Comparison of ENCODE assay signal across 20 cellular contexts in the genomic region with DNA sequence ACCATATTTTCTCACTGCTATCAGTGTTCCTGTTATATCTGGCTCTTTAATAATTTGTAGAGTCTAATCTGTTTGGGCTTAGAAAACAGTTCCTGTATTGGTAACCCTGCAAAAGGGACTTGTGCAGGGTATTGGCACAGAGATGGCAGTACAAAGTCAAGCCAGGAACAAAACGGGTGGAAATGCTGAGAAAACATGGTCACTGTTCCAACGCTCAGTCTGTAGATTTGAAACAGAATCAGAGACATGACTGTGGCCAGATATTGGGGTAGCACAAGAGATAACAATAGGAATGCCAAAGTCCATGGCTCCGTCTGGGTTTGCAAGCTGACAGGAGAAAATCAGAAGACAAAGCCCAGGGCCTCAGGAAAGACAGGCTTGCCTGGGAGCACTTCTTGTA.
DNase-seq lines count a peak whose midpoint lies in the region; ATAC-seq and TF ChIP-seq lines count a peak whose summit lies in the region.
"Had no signal": no experiment of that assay in that cellular context is flagged by ENCODE, and none has a peak within 500 bp of the region (broad histone marks: within the 10 kb centered on the region; RNA-seq: fewer than 3 reads in every experiment).

No MANE protein-coding gene starts in this region.

- no peaks in the 10 kb centered on the region for H3K36me3 ChIP-seq in heart right ventricle
- H3K36me3 ChIP-seq in neural progenitor cell: peaks cover 6% of the 10 kb centered on the region
- H3K36me3 ChIP-seq in tibial artery: no peaks in the 10 kb centered on the region
- no peaks in the 10 kb centered on the region for H3K36me3 ChIP-seq in osteoblast (ENCODE audit: insufficient read depth, low read length)

- peaks cover 13% of the 10 kb centered on the region for H3K4me1 Mint-ChIP-seq in neural progenitor cell
- H3K4me1 Mint-ChIP-seq: CD14-positive monocyte had no signal

- H3K79me2 ChIP-seq in neural progenitor cell (ENCODE audit: low read depth) (no peaks in the 10 kb centered on the region), osteoblast (ENCODE audit: insufficient read depth, low read length) (no peaks in the 10 kb centered on the region)

- no peak overlapping the region for H3K4me3 Mint-ChIP-seq in neural progenitor cell
- H3K4me3 Mint-ChIP-seq: CD14-positive monocyte had no signal

- no peak overlapping the region for H2AFZ ChIP-seq in neural progenitor cell (replicated peaks)
- H2AFZ ChIP-seq in osteoblast (ENCODE audit: low read length): no peak overlapping the region

- H3K27me3 ChIP-seq in heart right ventricle (no peaks in the 10 kb centered on the region), neural progenitor cell (no peaks in the 10 kb centered on the region), tibial artery (no peaks in the 10 kb centered on the region), osteoblast (ENCODE audit: insufficient read depth, low read length) (no peaks in the 10 kb centered on the region)

- no peaks in the 10 kb centered on the region for H3K9me3 Mint-ChIP-seq in neural progenitor cell

- peak; percentile 46 for ATAC-seq in Right ventricle myocardium inferior
- peak in 7 of 8 donors; percentile 55 to 90 (median 71) for ATAC-seq in heart right ventricle
- no peak for ATAC-seq in HG02798 (IDR thresholded peaks at IDR 0.05; ENCODE audit: poor library complexity, unreplicated experiment)
- ATAC-seq: PC-3 had no signal

- H3K9me3 ChIP-seq in heart right ventricle (peaks cover 0 to 6% (median 0%) of the 10 kb centered on the region in 11 donors), neural progenitor cell (ENCODE audit: low read depth) (no peaks in the 10 kb centered on the region), tibial artery (no peaks in the 10 kb centered on the region), osteoblast (ENCODE audit: low read depth, low read length) (no peaks in the 10 kb centered on the region)

- H3K36me3 Mint-ChIP-seq in neural progenitor cell: no peaks in the 10 kb centered on the region
- H3K36me3 Mint-ChIP-seq: CD14-positive monocyte had no signal

- H3K27me3 Mint-ChIP-seq in neural progenitor cell (ENCODE audit: insufficient read depth, low read depth): no peaks in the 10 kb centered on the region

- H3K4me1 ChIP-seq in heart right ventricle (peaks cover 0 to 11% (median 0%) of the 10 kb centered on the region in 9 donors), neural progenitor cell (no peaks in the 10 kb centered on the region), tibial artery (peaks cover 0 to 43% (median 3%) of the 10 kb centered on the region in 4 donors), osteoblast (ENCODE audit: insufficient read depth, low read length) (no peaks in the 10 kb centered on the region)

- no peak overlapping the region for H3K9ac ChIP-seq in neural progenitor cell

- 22 to 34% methylated on average over 3 of the region's 3 CpGs for WGBS in heart right ventricle, 2 donors

- TF ChIP-seq CTCF in heart right ventricle (IDR thresholded peaks at IDR 0.05): no peak
- no peak for TF ChIP-seq CTCF in neural progenitor cell (IDR thresholded peaks at IDR 0.05)
- no peak for TF ChIP-seq CTCF in tibial artery (IDR thresholded peaks at IDR 0.05)
- no peak for TF ChIP-seq CTCF in osteoblast (IDR thresholded peaks at IDR 0.05; ENCODE audit: extremely low read depth, low read depth, low read length)

- no peak overlapping the region for H3K4me3 ChIP-seq in heart right ventricle
- H3K4me3 ChIP-seq in neural progenitor cell: no peak overlapping the region
- H3K4me3 ChIP-seq in tibial artery: no peak overlapping the region
- no peak overlapping the region for H3K4me3 ChIP-seq in osteoblast (ENCODE audit: insufficient read depth, low read length)

- no peaks in the 10 kb centered on the region for H3F3A ChIP-seq in neural progenitor cell (ENCODE audit: low read depth)

- H4K20me1 ChIP-seq in neural progenitor cell (ENCODE audit: low read depth): no peaks in the 10 kb centered on the region
- no peaks in the 10 kb centered on the region for H4K20me1 ChIP-seq in osteoblast (ENCODE audit: insufficient read depth, low read length)

- H3K27ac Mint-ChIP-seq in neural progenitor cell: no peak overlapping the region
- H3K27ac Mint-ChIP-seq: CD14-positive monocyte had no signal

- H3K27ac ChIP-seq in heart right ventricle (peak overlapping the region in 6 of 10 donors; percentile 26 to 58 (median 50)), neural progenitor cell (no peak overlapping the region), tibial artery (peak overlapping the region; percentile 60 to 61), osteoblast (ENCODE audit: low read depth, low read length) (no peak overlapping the region)
- H3K27ac ChIP-seq: HL-60 had no signal

- intact Hi-C loops in Right ventricle myocardium inferior (cut with DNase I) (no loop called here), cardiac septum (cut with DNase I) (no loop called here), heart right ventricle (cut with DNase I) (no loop called here), tibial artery (cut with DNase I; ENCODE audit: low total_unique reads) (no loop called here)

- no peak overlapping the region for H3K4me2 ChIP-seq in neural progenitor cell
- H3K4me2 ChIP-seq in osteoblast (ENCODE audit: insufficient read depth, low read length): no peak overlapping the region

- DNase-seq in Right ventricle myocardium inferior (ENCODE audit: missing footprints) (no peak), cardiac septum (ENCODE audit: low spot score) (no peak), heart right ventricle (peak in 1 of 2 donors; percentile 34), neural progenitor cell (ENCODE audit: low spot score) (peak; percentile 37), tibial artery (no peak), ureter (ENCODE audit: low spot score) (no peak), osteoblast (ENCODE audit: insufficient read length, low spot score, missing footprints) (no peak)
- DNase-seq: 8988T, DMS79 treated with DMSO at 0.1 percent for 48 hours, H7, NCI-H1417, NCI-H187 treated with DMSO at 0.1 percent for 48 hours, NCI-H226, NCI-H524, NCI-H82, PC-3, RPMI8226 had no signal

Comparison
In these comparisons a context has a peak if more than half of its experiments do, and no peak if none do; other contexts are left out.
1. H3K27ac ChIP-seq: peak in heart right ventricle (6 of 10) and tibial artery (2 of 2); none in neural progenitor cell (single experiment) and osteoblast (single experiment).